ENCODE assay signal across 18 cellular contexts in genomic region chr18:46672062-46672970, GRCh38. TPM values are rescaled to one million over a fixed set of nuclear protein-coding genes. Genes with fewer than 3 reads are reported as not detected.
DNase-seq lines count a peak whose midpoint lies in the region; ATAC-seq, FAIRE-seq and TF ChIP-seq lines count a peak whose summit lies in the region.
"Had no signal": no experiment of that assay in that cellular context is flagged by ENCODE, and none has a peak within 500 bp of the region (broad histone marks: within the 10 kb centered on the region; RNA-seq: fewer than 3 reads in every experiment).

No MANE protein-coding gene starts in this region.

- H3K4me3 ChIP-seq in AG10803 (ENCODE audit: low read length), result no peak overlapping the region
- H3K4me3 ChIP-seq in CD4-positive, alpha-beta memory T cell (ENCODE audit: low read length in 2 of 2), result no peak overlapping the region
- no peak overlapping the region for H3K4me3 ChIP-seq in osteoblast (ENCODE audit: insufficient read depth, low read length)
- H3K4me3 ChIP-seq: skin epidermis, tibial nerve had no signal

- no peaks in the 10 kb centered on the region for H3K36me3 Mint-ChIP-seq in CD4-positive, alpha-beta memory T cell
- H3K36me3 Mint-ChIP-seq: brain had no signal

- TF ChIP-seq CTCF in AG10803 (conservative IDR thresholded peaks at IDR 0.05; ENCODE audit: low read length) (no peak), osteoblast (IDR thresholded peaks at IDR 0.05; ENCODE audit: extremely low read depth, low read depth, low read length) (no peak)

- peaks cover 13% of the 10 kb centered on the region for H3K4me1 ChIP-seq in CD4-positive, alpha-beta memory T cell (ENCODE audit: insufficient read depth, low read length)
- peaks cover 6% of the 10 kb centered on the region for H3K4me1 ChIP-seq in osteoblast (ENCODE audit: insufficient read depth, low read length)
- H3K4me1 ChIP-seq: Caco-2, tibial nerve had no signal

- no peaks in the 10 kb centered on the region for H3K79me2 ChIP-seq in osteoblast (ENCODE audit: insufficient read depth, low read length)

- peaks cover 0 to 2% (median 0%) of the 10 kb centered on the region in 8 donors for H3K9me3 Mint-ChIP-seq in CD4-positive, alpha-beta memory T cell
- H3K9me3 Mint-ChIP-seq: nephron progenitor cell had no signal

- POLR2A ChIA-PET in CD4-positive, alpha-beta memory T cell (lab: Charles Lee; ENCODE audit: partially characterized antibody), result no interaction called here

- peaks cover 11 to 21% (median 13%) of the 10 kb centered on the region in 4 donors for H3K4me1 Mint-ChIP-seq in CD4-positive, alpha-beta memory T cell

- ATAC-seq in HG03159 (IDR thresholded peaks at IDR 0.05; ENCODE audit: unreplicated experiment), result no peak

- no peaks in the 10 kb centered on the region for H3K27me3 ChIP-seq in CD4-positive, alpha-beta memory T cell (ENCODE audit: insufficient read depth, low read length)
- peaks cover 13% of the 10 kb centered on the region for H3K27me3 ChIP-seq in osteoblast (ENCODE audit: insufficient read depth, low read length)
- H3K27me3 ChIP-seq: tibial nerve had no signal

- H3K4me2 ChIP-seq in osteoblast (ENCODE audit: insufficient read depth, low read length), result no peak overlapping the region

- H3K27me3 Mint-ChIP-seq in CD4-positive, alpha-beta memory T cell, result peaks cover 3% of the 10 kb centered on the region in 2 donors
- H3K27me3 Mint-ChIP-seq: brain had no signal

- no peak overlapping the region for H3K27ac ChIP-seq in CD4-positive, alpha-beta memory T cell (ENCODE audit: low read depth, low read length)
- H3K27ac ChIP-seq in osteoblast (ENCODE audit: low read depth, low read length), result no peak overlapping the region
- H3K27ac ChIP-seq: HL-60, skin epidermis, tibial nerve had no signal

- DNase-seq in AG10803 (ENCODE audit: low read depth), result peak; percentile 47
- peak in 4 of 5 donors; percentile 20 to 59 (median 51) for DNase-seq in CD4-positive, alpha-beta memory T cell
- peak; percentile 79 for DNase-seq in RPMI7951 (ENCODE audit: low read depth)
- DNase-seq in fibroblast of peridontal ligament (ENCODE audit: extremely low read depth), result peak; percentile 12
- DNase-seq in stimulated activated CD4-positive, alpha-beta T cell treated with anti-CD3 and anti-CD28 coated beads, Interleukin-1b, Interleukin-23, amount 100 ng/mL, for 48 hours, result no peak
- no peak for DNase-seq in GM12891 (ENCODE audit: insufficient read length, low spot score)
- no peak for DNase-seq in osteoblast (ENCODE audit: insufficient read length, low spot score, missing footprints)
- DNase-seq: Caco-2, NCI-H1048, NCI-H524 treated with DMSO at 0.1 percent for 48 hours, nephron progenitor cell, RPMI8226, T1000 had no signal

- H3K36me3 ChIP-seq in CD4-positive, alpha-beta memory T cell (ENCODE audit: insufficient read depth, low read length), result no peaks in the 10 kb centered on the region
- no peaks in the 10 kb centered on the region for H3K36me3 ChIP-seq in osteoblast (ENCODE audit: insufficient read depth, low read length)
- H3K36me3 ChIP-seq: tibial nerve had no signal

- H3K4me3 Mint-ChIP-seq in CD4-positive, alpha-beta memory T cell, result no peak overlapping the region
- H3K4me3 Mint-ChIP-seq: brain, nephron progenitor cell had no signal

- intact Hi-C loops in CD4-positive, alpha-beta memory T cell (cut with micrococcal nuclease), result no loop called here

- CTCF ChIA-PET in CD4-positive, alpha-beta memory T cell (lab: Charles Lee; ENCODE audit: partially characterized antibody), result interaction anchor here (1.1 to 1.9 kb wide), 2 partner anchors 14 to 16 kb away, joined by 3 to 12 read pairs; partner anchors contain the start of gene LOXHD1

- H3K9me3 ChIP-seq in CD4-positive, alpha-beta memory T cell (ENCODE audit: control insufficient read depth in 1 of 2, low read length in 2 of 2), result no peaks in the 10 kb centered on the region
- H3K9me3 ChIP-seq in osteoblast (ENCODE audit: low read depth, low read length), result no peaks in the 10 kb centered on the region
- H3K9me3 ChIP-seq: Caco-2, tibial nerve had no signal

- no peak for TF ChIP-seq POLR2A in GM12891 (IDR thresholded peaks at IDR 0.05; ENCODE audit: low read depth, low read length)

- H4K20me1 ChIP-seq in osteoblast (ENCODE audit: insufficient read depth, low read length), result no peaks in the 10 kb centered on the region

- H2AFZ ChIP-seq in osteoblast (ENCODE audit: low read length), result no peak overlapping the region

- no peak for FAIRE-seq in GM12891 (lab: Jason Lieb, UNC)

- peak overlapping the region in 6 of 7 donors; percentile 17 to 74 (median 57) for H3K27ac Mint-ChIP-seq in CD4-positive, alpha-beta memory T cell
- H3K27ac Mint-ChIP-seq: nephron progenitor cell had no signal

TF ChIP-seq in GM12891, 5 proteins besides CTCF, POLR2A, EP300 and RAD21:
- TF ChIP-seq PAX5 (IDR thresholded peaks at IDR 0.05; ENCODE audit: insufficient read depth, low read length, severe bottlenecking) (no peak), POLR2AphosphoS5 (IDR thresholded peaks at IDR 0.05; ENCODE audit: low read depth, low read length) (no peak), POU2F2 (IDR thresholded peaks at IDR 0.05; ENCODE audit: low read depth, low read length) (no peak), SPI1 (IDR thresholded peaks at IDR 0.05; ENCODE audit: low read depth, low read length) (no peak), TAF1 (IDR thresholded peaks at IDR 0.05; ENCODE audit: low read depth, low read length) (no peak)

RNA-seq across cellular contexts. Expression of gene LOXHD1, which starts 15.3 kb away (rescaled TPM):
- not detected for total RNA-seq in CD4-positive, alpha-beta memory T cell
- not detected for polyA plus RNA-seq in CD4-positive, alpha-beta memory T cell
- not detected in 2 replicates for total RNA-seq in RPMI7951 (2014; rRNA removed; shearing (Covaris generic))
- polyA plus RNA-seq in GM12891 (2012; ENCODE audit: low read depth, missing spikeins), result not detected
- not detected in 2 replicates for total RNA-seq in osteoblast
- total RNA-seq: Caco-2 had no signal

Comparison
In these comparisons a context has a peak if more than half of its experiments do, and no peak if none do; other contexts are left out.
1. DNase-seq: peak in AG10803 (single experiment), CD4-positive, alpha-beta memory T cell (4 of 5), RPMI7951 (single experiment) and fibroblast of peridontal ligament (single experiment); none in stimulated activated CD4-positive, alpha-beta T cell treated with anti-CD3 and anti-CD28 coated beads, Interleukin-1b, Interleukin-23, amount 100 ng/mL, for 48 hours (single experiment), GM12891 (single experiment) and osteoblast (single experiment).